1 cellular context compared by ENCODE assay signal in the genomic region with DNA sequence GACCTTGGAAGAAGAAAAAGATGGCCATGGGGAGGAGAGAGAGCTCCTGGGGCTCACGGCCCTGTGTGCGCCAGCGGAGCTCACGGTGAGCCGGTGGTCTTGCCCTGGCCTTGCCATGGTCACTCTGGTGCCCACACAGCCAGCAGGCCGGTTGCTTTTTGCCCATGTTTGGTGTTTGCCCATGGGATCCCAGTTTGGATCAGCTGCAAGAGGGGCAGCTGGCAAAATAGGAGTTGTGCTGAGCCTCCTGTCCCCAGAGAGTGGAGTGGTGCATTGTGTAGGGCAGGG.
TF ChIP-seq lines count a peak whose summit lies in the region.

No MANE protein-coding gene starts in this region.

TF ChIP-seq in HepG2, 621 proteins besides CTCF, POLR2A, EP300 and RAD21 (continued from another document and continues in another):
- no peak for TF ChIP-seq THYN1 (CRISPR knock-in tag; IDR thresholded peaks at IDR 0.05; ENCODE audit: borderline replicate concordance, low read depth)
- 0 out of 2 replicates have a peak, but pooled peaks have one; percentile 22 for TF ChIP-seq ELF4 (CRISPR knock-in tag; IDR thresholded peaks at IDR 0.05; ENCODE audit: borderline replicate concordance)
- TF ChIP-seq SUZ12 (IDR thresholded peaks at IDR 0.05; ENCODE audit: low read depth, low read length), result no peak
- TF ChIP-seq CEBPG (CRISPR knock-in tag; IDR thresholded peaks at IDR 0.05), result no peak
- TF ChIP-seq, protein P1, sequence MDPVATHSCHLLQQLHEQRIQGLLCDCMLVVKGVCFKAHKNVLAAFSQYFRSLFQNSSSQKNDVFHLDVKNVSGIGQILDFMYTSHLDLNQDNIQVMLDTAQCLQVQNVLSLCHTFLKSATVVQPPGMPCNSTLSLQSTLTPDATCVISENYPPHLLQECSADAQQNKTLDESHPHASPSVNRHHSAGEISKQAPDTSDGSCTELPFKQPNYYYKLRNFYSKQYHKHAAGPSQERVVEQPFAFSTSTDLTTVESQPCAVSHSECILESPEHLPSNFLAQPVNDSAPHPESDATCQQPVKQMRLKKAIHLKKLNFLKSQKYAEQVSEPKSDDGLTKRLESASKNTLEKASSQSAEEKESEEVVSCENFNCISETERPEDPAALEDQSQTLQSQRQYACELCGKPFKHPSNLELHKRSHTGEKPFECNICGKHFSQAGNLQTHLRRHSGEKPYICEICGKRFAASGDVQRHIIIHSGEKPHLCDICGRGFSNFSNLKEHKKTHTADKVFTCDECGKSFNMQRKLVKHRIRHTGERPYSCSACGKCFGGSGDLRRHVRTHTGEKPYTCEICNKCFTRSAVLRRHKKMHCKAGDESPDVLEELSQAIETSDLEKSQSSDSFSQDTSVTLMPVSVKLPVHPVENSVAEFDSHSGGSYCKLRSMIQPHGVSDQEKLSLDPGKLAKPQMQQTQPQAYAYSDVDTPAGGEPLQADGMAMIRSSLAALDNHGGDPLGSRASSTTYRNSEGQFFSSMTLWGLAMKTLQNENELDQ (CRISPR knock-in tag; IDR thresholded peaks at IDR 0.05; ENCODE audit: borderline replicate concordance), result no peak
- TF ChIP-seq, protein P2, sequence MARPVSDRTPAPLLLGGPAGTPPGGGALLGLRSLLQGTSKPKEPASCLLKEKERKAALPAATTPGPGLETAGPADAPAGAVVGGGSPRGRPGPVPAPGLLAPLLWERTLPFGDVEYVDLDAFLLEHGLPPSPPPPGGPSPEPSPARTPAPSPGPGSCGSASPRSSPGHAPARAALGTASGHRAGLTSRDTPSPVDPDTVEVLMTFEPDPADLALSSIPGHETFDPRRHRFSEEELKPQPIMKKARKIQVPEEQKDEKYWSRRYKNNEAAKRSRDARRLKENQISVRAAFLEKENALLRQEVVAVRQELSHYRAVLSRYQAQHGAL (CRISPR knock-in tag; IDR thresholded peaks at IDR 0.05; ENCODE audit: not compliant biosample characterization), result no peak
- TF ChIP-seq ZBTB42 (CRISPR knock-in tag; IDR thresholded peaks at IDR 0.05), result peak; percentile 84; the same call in 1 of the 2 replicates
- TF ChIP-seq DR1 (CRISPR knock-in tag; IDR thresholded peaks at IDR 0.05), result no peak
- TF ChIP-seq REXO4 (CRISPR knock-in tag; IDR thresholded peaks at IDR 0.05; ENCODE audit: borderline replicate concordance), result no peak
- no peak for TF ChIP-seq ZNF644 (CRISPR knock-in tag; IDR thresholded peaks at IDR 0.05; ENCODE audit: low read depth)
- TF ChIP-seq RXRA (CRISPR knock-in tag; IDR thresholded peaks at IDR 0.05), result no peak
- 0 out of 2 replicates have a peak, but pooled peaks have one; percentile 19 for TF ChIP-seq AFF4 (CRISPR knock-in tag; IDR thresholded peaks at IDR 0.05)
- TF ChIP-seq REPIN1 (CRISPR knock-in tag; IDR thresholded peaks at IDR 0.05; ENCODE audit: borderline replicate concordance, low read depth), result no peak
- 0 out of 2 replicates have a peak, but pooled peaks have one; percentile 25 for TF ChIP-seq KIAA2018 (CRISPR knock-in tag; IDR thresholded peaks at IDR 0.05; ENCODE audit: borderline replicate concordance)
- no peak for TF ChIP-seq RFX5 (IDR thresholded peaks at IDR 0.05; ENCODE audit: low read depth, low read length)
- peak; percentile 42; the same call in 1 of the 2 replicates for TF ChIP-seq ZNF891 (CRISPR knock-in tag; IDR thresholded peaks at IDR 0.05)
- 0 out of 2 replicates have a peak, but pooled peaks have one; percentile 2 for TF ChIP-seq ZNF451 (CRISPR knock-in tag; IDR thresholded peaks at IDR 0.05)
- no peak for TF ChIP-seq ZNF75D (CRISPR knock-in tag; IDR thresholded peaks at IDR 0.05; ENCODE audit: borderline replicate concordance)
- TF ChIP-seq ZNF280B (CRISPR knock-in tag; IDR thresholded peaks at IDR 0.05; ENCODE audit: borderline replicate concordance), result peak; percentile 82; the same call in 1 of the 2 replicates
- TF ChIP-seq, protein P3, sequence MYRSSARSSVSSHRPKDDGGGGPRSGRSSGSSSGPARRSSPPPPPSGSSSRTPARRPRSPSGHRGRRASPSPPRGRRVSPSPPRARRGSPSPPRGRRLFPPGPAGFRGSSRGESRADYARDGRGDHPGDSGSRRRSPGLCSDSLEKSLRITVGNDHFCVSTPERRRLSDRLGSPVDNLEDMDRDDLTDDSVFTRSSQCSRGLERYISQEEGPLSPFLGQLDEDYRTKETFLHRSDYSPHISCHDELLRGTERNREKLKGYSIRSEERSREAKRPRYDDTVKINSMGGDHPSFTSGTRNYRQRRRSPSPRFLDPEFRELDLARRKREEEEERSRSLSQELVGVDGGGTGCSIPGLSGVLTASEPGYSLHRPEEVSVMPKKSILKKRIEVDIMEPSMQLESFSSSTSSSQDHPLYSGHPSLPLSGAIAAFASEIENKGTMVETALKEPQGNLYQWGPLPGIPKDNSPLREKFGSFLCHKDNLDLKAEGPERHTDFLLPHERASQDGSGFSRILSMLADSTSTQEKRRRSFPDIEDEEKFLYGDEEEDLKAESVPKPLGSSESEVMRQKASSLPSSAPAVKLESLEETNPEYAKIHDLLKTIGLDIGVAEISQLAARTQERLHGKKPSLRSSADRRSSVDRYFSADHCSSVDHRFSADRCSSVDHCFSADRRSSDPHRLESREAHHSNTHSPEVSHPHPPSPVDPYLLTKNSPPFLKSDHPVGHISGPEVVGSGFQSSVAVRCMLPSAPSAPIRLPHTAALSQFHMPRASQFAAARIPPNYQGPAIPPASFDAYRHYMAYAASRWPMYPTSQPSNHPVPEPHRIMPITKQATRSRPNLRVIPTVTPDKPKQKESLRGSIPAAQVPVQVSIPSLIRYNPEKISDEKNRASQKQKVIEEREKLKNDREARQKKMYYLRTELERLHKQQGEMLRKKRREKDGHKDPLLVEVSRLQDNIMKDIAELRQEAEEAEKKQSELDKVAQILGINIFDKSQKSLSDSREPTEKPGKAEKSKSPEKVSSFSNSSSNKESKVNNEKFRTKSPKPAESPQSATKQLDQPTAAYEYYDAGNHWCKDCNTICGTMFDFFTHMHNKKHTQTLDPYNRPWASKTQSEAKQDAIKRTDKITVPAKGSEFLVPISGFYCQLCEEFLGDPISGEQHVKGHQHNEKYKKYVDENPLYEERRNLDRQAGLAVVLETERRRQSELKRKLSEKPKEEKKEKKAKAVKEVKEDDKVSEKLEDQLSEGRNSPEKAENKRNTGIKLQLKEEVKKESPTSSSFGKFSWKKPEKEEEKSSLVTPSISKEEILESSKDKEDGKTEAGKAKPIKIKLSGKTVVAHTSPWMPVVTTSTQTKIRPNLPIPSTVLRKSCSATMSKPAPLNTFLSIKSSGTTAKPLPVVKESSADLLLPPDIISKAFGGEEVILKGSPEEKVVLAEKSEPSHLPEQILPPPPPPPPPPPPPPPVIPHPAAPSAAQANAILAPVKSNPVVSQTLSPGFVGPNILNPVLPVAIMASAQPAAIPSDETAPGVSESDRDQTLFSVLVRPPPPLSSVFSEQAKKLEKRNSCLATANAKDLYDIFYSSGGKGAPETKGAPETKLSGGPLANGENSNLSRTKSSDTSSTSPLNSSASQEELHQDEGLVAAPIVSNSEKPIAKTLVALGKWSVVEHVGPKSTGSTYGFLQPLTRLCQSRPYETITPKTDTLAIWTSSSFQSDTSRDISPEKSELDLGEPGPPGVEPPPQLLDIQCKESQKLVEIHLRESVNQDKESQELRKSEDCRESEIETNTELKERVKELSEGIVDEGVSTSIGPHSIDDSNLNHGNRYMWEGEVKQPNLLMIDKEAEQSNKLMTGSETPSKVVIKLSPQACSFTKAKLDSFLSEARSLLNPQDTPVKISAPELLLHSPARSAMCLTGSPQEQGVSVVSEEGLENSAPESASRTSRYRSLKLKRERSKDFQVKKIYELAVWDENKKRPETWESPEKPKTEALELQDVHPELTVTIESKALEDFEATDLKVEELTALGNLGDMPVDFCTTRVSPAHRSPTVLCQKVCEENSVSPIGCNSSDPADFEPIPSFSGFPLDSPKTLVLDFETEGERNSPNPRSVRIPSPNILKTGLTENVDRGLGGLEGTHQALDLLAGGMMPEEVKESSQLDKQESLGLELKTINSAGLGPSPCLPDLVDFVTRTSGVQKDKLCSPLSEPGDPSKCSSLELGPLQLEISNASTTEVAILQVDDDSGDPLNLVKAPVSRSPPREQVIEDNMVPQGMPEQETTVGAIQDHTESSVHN (CRISPR knock-in tag; IDR thresholded peaks at IDR 0.05), result no peak
- no peak for TF ChIP-seq PITX1 (CRISPR knock-in tag; IDR thresholded peaks at IDR 0.05)
- TF ChIP-seq SP5 (CRISPR knock-in tag; IDR thresholded peaks at IDR 0.05; ENCODE audit: borderline replicate concordance, low read depth), result no peak
